1 cellular context compared by ENCODE assay signal in genomic region chr2:196925768-196926561, GRCh38.
A peak's percentile ranks its signal among the peaks of the same experiment; 100 is the strongest.
TF ChIP-seq lines count a peak whose summit lies in the region.

No MANE protein-coding gene starts in this region.

TF ChIP-seq in HepG2, 621 proteins besides CTCF, POLR2A, EP300 and RAD21 (continued from another document and continues in another):
- TF ChIP-seq, protein P1, sequence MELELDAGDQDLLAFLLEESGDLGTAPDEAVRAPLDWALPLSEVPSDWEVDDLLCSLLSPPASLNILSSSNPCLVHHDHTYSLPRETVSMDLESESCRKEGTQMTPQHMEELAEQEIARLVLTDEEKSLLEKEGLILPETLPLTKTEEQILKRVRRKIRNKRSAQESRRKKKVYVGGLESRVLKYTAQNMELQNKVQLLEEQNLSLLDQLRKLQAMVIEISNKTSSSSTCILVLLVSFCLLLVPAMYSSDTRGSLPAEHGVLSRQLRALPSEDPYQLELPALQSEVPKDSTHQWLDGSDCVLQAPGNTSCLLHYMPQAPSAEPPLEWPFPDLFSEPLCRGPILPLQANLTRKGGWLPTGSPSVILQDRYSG (CRISPR knock-in tag; IDR thresholded peaks at IDR 0.05), result no peak
- TF ChIP-seq MAFK (conservative IDR thresholded peaks at IDR 0.05 in 1 of 2, IDR thresholded peaks at IDR 0.05 in 1 of 2; ENCODE audit: low read length in 2 of 2), result no peak
- no peak for TF ChIP-seq CAMTA2 (CRISPR knock-in tag; IDR thresholded peaks at IDR 0.05; ENCODE audit: borderline replicate concordance)
- peak; percentile 13; the same call in 1 of the 2 replicates for TF ChIP-seq ESRRA (CRISPR knock-in tag; IDR thresholded peaks at IDR 0.05; ENCODE audit: low read depth)
- TF ChIP-seq ZNF282 (IDR thresholded peaks at IDR 0.05; ENCODE audit: partially characterized antibody), result no peak
- no peak for TF ChIP-seq RCOR2 (CRISPR knock-in tag; IDR thresholded peaks at IDR 0.05)
- TF ChIP-seq, protein P2, sequence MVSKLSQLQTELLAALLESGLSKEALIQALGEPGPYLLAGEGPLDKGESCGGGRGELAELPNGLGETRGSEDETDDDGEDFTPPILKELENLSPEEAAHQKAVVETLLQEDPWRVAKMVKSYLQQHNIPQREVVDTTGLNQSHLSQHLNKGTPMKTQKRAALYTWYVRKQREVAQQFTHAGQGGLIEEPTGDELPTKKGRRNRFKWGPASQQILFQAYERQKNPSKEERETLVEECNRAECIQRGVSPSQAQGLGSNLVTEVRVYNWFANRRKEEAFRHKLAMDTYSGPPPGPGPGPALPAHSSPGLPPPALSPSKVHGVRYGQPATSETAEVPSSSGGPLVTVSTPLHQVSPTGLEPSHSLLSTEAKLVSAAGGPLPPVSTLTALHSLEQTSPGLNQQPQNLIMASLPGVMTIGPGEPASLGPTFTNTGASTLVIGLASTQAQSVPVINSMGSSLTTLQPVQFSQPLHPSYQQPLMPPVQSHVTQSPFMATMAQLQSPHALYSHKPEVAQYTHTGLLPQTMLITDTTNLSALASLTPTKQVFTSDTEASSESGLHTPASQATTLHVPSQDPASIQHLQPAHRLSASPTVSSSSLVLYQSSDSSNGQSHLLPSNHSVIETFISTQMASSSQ (IDR thresholded peaks at IDR 0.05; ENCODE audit: low read depth), result no peak
- TF ChIP-seq, protein P2 (CRISPR knock-in tag; IDR thresholded peaks at IDR 0.05; ENCODE audit: borderline replicate concordance), result no peak
- TF ChIP-seq SALL1 (CRISPR knock-in tag; IDR thresholded peaks at IDR 0.05), result peak; percentile 47
- no peak for TF ChIP-seq ZNF253 (CRISPR knock-in tag; IDR thresholded peaks at IDR 0.05; ENCODE audit: borderline replicate concordance)
- 0 out of 2 replicates have a peak, but pooled peaks have one; percentile 77 for TF ChIP-seq ZNF570 (CRISPR knock-in tag; IDR thresholded peaks at IDR 0.05; ENCODE audit: borderline replicate concordance)
- TF ChIP-seq MEF2D (CRISPR knock-in tag; IDR thresholded peaks at IDR 0.05), result no peak; the same call in 1 of the 2 replicates
- no peak for TF ChIP-seq NPAS2 (CRISPR knock-in tag; IDR thresholded peaks at IDR 0.05; ENCODE audit: borderline replicate concordance)
- TF ChIP-seq HMG20B (CRISPR knock-in tag; conservative IDR thresholded peaks at IDR 0.05), result no peak
- no peak for TF ChIP-seq DR1 (CRISPR knock-in tag; IDR thresholded peaks at IDR 0.05)
- TF ChIP-seq ZFP82 (CRISPR knock-in tag; IDR thresholded peaks at IDR 0.05; ENCODE audit: borderline replicate concordance), result 0 out of 2 replicates have a peak, but pooled peaks have one; percentile 42
- TF ChIP-seq, protein P3, sequence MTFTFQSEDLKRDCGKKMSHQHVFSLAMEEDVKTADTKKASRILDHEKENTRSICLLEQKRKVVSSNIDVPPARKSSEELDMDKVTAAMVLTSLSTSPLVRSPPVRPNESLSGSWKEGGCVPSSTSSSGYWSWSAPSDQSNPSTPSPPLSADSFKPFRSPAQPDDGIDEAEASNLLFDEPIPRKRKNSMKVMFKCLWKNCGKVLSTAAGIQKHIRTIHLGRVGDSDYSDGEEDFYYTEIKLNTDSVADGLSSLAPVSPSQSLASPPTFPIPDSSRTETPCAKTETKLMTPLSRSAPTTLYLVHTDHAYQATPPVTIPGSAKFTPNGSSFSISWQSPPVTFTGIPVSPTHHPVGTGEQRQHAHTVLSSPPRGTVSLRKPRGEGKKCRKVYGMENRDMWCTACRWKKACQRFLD (CRISPR knock-in tag; IDR thresholded peaks at IDR 0.05; ENCODE audit: borderline replicate concordance), result no peak
- TF ChIP-seq RXRA (CRISPR knock-in tag; IDR thresholded peaks at IDR 0.05), result no peak
- TF ChIP-seq, protein P4, sequence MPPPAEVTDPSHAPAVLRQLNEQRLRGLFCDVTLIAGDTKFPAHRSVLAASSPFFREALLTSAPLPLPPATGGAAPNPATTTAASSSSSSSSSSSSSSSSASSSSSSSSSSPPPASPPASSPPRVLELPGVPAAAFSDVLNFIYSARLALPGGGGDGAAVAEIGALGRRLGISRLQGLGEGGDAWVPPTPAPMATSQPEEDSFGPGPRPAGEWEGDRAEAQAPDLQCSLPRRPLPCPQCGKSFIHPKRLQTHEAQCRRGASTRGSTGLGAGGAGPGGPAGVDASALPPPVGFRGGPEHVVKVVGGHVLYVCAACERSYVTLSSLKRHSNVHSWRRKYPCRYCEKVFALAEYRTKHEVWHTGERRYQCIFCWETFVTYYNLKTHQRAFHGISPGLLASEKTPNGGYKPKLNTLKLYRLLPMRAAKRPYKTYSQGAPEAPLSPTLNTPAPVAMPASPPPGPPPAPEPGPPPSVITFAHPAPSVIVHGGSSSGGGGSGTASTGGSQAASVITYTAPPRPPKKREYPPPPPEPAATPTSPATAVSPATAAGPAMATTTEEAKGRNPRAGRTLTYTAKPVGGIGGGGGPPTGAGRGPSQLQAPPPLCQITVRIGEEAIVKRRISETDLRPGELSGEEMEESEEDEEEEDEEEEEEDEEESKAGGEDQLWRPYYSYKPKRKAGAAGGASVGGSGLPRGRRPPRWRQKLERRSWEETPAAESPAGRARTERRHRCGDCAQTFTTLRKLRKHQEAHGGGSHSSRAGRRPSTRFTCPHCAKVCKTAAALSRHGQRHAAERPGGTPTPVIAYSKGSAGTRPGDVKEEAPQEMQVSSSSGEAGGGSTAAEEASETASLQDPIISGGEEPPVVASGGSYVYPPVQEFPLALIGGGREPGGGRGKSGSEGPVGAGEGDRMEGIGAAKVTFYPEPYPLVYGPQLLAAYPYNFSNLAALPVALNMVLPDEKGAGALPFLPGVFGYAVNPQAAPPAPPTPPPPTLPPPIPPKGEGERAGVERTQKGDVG (CRISPR knock-in tag; IDR thresholded peaks at IDR 0.05; ENCODE audit: borderline replicate concordance), result 0 out of 2 replicates have a peak, but pooled peaks have one; percentile 56
- TF ChIP-seq, protein P5, sequence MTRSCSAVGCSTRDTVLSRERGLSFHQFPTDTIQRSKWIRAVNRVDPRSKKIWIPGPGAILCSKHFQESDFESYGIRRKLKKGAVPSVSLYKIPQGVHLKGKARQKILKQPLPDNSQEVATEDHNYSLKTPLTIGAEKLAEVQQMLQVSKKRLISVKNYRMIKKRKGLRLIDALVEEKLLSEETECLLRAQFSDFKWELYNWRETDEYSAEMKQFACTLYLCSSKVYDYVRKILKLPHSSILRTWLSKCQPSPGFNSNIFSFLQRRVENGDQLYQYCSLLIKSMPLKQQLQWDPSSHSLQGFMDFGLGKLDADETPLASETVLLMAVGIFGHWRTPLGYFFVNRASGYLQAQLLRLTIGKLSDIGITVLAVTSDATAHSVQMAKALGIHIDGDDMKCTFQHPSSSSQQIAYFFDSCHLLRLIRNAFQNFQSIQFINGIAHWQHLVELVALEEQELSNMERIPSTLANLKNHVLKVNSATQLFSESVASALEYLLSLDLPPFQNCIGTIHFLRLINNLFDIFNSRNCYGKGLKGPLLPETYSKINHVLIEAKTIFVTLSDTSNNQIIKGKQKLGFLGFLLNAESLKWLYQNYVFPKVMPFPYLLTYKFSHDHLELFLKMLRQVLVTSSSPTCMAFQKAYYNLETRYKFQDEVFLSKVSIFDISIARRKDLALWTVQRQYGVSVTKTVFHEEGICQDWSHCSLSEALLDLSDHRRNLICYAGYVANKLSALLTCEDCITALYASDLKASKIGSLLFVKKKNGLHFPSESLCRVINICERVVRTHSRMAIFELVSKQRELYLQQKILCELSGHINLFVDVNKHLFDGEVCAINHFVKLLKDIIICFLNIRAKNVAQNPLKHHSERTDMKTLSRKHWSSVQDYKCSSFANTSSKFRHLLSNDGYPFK (CRISPR knock-in tag; IDR thresholded peaks at IDR 0.05; ENCODE audit: borderline replicate concordance), result 0 out of 2 replicates have a peak, but pooled peaks have one; percentile 14
- no peak for TF ChIP-seq ZMYM4 (CRISPR knock-in tag; IDR thresholded peaks at IDR 0.05)
- TF ChIP-seq RARG (CRISPR knock-in tag; IDR thresholded peaks at IDR 0.05; ENCODE audit: low read depth), result no peak
- TF ChIP-seq, protein P6, sequence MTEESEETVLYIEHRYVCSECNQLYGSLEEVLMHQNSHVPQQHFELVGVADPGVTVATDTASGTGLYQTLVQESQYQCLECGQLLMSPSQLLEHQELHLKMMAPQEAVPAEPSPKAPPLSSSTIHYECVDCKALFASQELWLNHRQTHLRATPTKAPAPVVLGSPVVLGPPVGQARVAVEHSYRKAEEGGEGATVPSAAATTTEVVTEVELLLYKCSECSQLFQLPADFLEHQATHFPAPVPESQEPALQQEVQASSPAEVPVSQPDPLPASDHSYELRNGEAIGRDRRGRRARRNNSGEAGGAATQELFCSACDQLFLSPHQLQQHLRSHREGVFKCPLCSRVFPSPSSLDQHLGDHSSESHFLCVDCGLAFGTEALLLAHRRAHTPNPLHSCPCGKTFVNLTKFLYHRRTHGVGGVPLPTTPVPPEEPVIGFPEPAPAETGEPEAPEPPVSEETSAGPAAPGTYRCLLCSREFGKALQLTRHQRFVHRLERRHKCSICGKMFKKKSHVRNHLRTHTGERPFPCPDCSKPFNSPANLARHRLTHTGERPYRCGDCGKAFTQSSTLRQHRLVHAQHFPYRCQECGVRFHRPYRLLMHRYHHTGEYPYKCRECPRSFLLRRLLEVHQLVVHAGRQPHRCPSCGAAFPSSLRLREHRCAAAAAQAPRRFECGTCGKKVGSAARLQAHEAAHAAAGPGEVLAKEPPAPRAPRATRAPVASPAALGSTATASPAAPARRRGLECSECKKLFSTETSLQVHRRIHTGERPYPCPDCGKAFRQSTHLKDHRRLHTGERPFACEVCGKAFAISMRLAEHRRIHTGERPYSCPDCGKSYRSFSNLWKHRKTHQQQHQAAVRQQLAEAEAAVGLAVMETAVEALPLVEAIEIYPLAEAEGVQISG (CRISPR knock-in tag; IDR thresholded peaks at IDR 0.05), result peak; percentile 36; the same call in 1 of the 2 replicates
- peak; percentile 92; the same call in 1 of the 2 replicates for TF ChIP-seq ZNF605 (CRISPR knock-in tag; IDR thresholded peaks at IDR 0.05)
- TF ChIP-seq ZNF205 (CRISPR knock-in tag; IDR thresholded peaks at IDR 0.05), result 0 out of 2 replicates have a peak, but pooled peaks have one; percentile 22
- TF ChIP-seq, protein P7, sequence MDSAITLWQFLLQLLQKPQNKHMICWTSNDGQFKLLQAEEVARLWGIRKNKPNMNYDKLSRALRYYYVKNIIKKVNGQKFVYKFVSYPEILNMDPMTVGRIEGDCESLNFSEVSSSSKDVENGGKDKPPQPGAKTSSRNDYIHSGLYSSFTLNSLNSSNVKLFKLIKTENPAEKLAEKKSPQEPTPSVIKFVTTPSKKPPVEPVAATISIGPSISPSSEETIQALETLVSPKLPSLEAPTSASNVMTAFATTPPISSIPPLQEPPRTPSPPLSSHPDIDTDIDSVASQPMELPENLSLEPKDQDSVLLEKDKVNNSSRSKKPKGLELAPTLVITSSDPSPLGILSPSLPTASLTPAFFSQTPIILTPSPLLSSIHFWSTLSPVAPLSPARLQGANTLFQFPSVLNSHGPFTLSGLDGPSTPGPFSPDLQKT (CRISPR knock-in tag; IDR thresholded peaks at IDR 0.05; ENCODE audit: borderline replicate concordance), result no peak
- peak; percentile 65; the same call in 1 of the 2 replicates for TF ChIP-seq ZNF598 (CRISPR knock-in tag; IDR thresholded peaks at IDR 0.05; ENCODE audit: borderline replicate concordance)
- TF ChIP-seq CREM (IDR thresholded peaks at IDR 0.05), result no peak
- TF ChIP-seq CREM (CRISPR knock-in tag; IDR thresholded peaks at IDR 0.05), result no peak
- TF ChIP-seq ATAD3A (CRISPR knock-in tag; IDR thresholded peaks at IDR 0.05), result no peak
- no peak for TF ChIP-seq ZNF569 (CRISPR knock-in tag; IDR thresholded peaks at IDR 0.05; ENCODE audit: borderline replicate concordance)
- TF ChIP-seq JUNB (CRISPR knock-in tag; IDR thresholded peaks at IDR 0.05; ENCODE audit: borderline replicate concordance), result no peak
- TF ChIP-seq ZNF713 (CRISPR knock-in tag; IDR thresholded peaks at IDR 0.05), result peak; percentile 48; the same call in 1 of the 2 replicates
